In genomic region chr16:4329354-4329775, GRCh38 we compare ENCODE assay signal across 1 cellular context.
TF ChIP-seq lines count a peak whose summit lies in the region.

No MANE protein-coding gene starts in this region.

TF ChIP-seq in IMR-90, 13 proteins besides CTCF, POLR2A, EP300 and RAD21 (continued from another document):
- TF ChIP-seq RFX5 (IDR thresholded peaks at IDR 0.05; ENCODE audit: low read depth, low read length) (no peak), NFE2L2 (IDR thresholded peaks at IDR 0.05; ENCODE audit: low read depth, low read length) (no peak), CEBPB (IDR thresholded peaks at IDR 0.05; ENCODE audit: low read depth, low read length) (no peak), SMC3 (IDR thresholded peaks at IDR 0.05; ENCODE audit: low read depth, low read length) (no peak), BHLHE40 (IDR thresholded peaks at IDR 0.05; ENCODE audit: low read depth, low read length) (no peak), RCOR1 (IDR thresholded peaks at IDR 0.05; ENCODE audit: insufficient replicate concordance, low read length) (no peak)
